ENCODE assay signal across 23 cellular contexts in genomic region chr13:76630629-76631028, GRCh38.
"Had no signal": no experiment of that assay in that cellular context is flagged by ENCODE, and none has a peak within 500 bp of the region (broad histone marks: within the 10 kb centered on the region; RNA-seq: fewer than 3 reads in every experiment).

No MANE protein-coding gene starts in this region.

- DNase-seq: activated B cell treated with CpG ODN at 0.5 μM for 24 hours; activated CD4-positive, alpha-beta T cell treated with anti-CD3 and anti-CD28 coated beads for 48 hours; activated CD4-positive, alpha-beta T cell treated with anti-CD3 and anti-CD28 coated beads, Interleukin-2, amount 50 U/mL, for 1 hour; activated CD4-positive, alpha-beta T cell treated with anti-CD3 and anti-CD28 coated beads, Interleukin-2, amount 50 U/mL, for 48 hours; activated CD8-positive, alpha-beta memory T cell treated with anti-CD3 and anti-CD28 coated beads for 24 hours; activated CD8-positive, alpha-beta T cell treated with anti-CD3 and anti-CD28 coated beads for 36 hours; activated effector memory CD4-positive, alpha-beta T cell treated with Interleukin-2 at 50 U/mL for 16 hours; activated gamma-delta T cell treated with Interleukin-2 at 50 U/mL for 16 hours; activated naive CD4-positive, alpha-beta T cell treated with anti-CD3 and anti-CD28 coated beads, Interleukin-2, amount 50 U/mL, for 16 hours; activated naive CD4-positive, alpha-beta T cell treated with Interleukin-2 at 50 U/mL for 16 hours; activated T-cell treated with anti-CD3 and anti-CD28 coated beads, Interleukin-2, amount 50 U/mL, for 4 hours; amniotic stem cell; anterior cingulate cortex; brain microvascular endothelial cell; cortex of kidney; effector CD8-positive, alpha-beta T cell; esophagus squamous epithelium; head of caudate nucleus; hippocampal formation; T1000; WERI-Rb-1 had no signal

- ATAC-seq: activated CD4-positive, CD25-positive, alpha-beta regulatory T cell treated with anti-CD3 and anti-CD28 coated beads, Interleukin-2, amount 50 U/mL, for 24 hours; activated CD8-positive, alpha-beta T cell treated with anti-CD3 and anti-CD28 coated beads for 36 hours; activated T-cell treated with anti-CD3 and anti-CD28 coated beads, Interleukin-2, amount 50 U/mL, for 4 hours; activated T-helper 17 cell treated with anti-CD3 and anti-CD28 coated beads, Interleukin-2, amount 50 U/mL, for 72 hours had no signal
